35 cellular contexts compared by ENCODE assay signal in the genomic region with DNA sequence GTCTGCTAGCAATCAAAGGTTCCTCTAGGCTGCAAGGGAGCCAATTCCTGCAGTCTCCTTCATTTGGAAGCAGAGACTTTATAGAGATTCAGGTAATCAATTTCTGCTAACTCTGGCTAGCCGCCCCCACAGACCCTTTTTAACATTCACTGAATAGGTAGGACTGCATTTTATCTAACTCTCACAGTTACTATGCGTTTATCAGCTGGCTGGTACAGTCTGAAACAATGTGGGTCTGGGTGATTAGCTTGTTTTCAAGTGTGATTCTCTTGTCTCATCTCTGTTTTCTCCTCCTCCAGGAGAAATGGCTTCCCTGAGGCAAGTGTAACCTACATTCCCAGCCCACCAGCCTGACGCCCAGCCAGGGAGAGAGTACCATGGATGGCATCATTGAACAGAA.
"Had no signal": no experiment of that assay in that cellular context is flagged by ENCODE, and none has a peak within 500 bp of the region (broad histone marks: within the 10 kb centered on the region; RNA-seq: fewer than 3 reads in every experiment).

No MANE protein-coding gene starts in this region.

- H3K27ac Mint-ChIP-seq: activated naive CD4-positive, alpha-beta T cell treated with anti-CD3 and anti-CD28 coated beads for 36 hours; activated naive CD4-positive, alpha-beta T cell treated with anti-CD3 and anti-CD28 coated beads, Interleukin-2, amount 10 ng/mL, durations not matched to agents 7 days and 5 days; activated naive CD4-positive, alpha-beta T cell treated with anti-CD3 and anti-CD28 coated beads, Interleukin-2, amount 50 U/mL, for 24 hours; activated naive CD4-positive, alpha-beta T cell treated with anti-CD3 and anti-CD28 coated beads, Interleukin-2, amount 50 U/mL, for 72 hours; activated naive CD8-positive, alpha-beta T cell; activated naive CD8-positive, alpha-beta T cell treated with anti-CD3 and anti-CD28 coated beads for 36 hours; activated naive CD8-positive, alpha-beta T cell treated with anti-CD3 and anti-CD28 coated beads, Interleukin-2, amount 10 ng/mL, durations not matched to agents 7 days and 5 days; activated naive CD8-positive, alpha-beta T cell treated with anti-CD3 and anti-CD28 coated beads, Interleukin-2, amount 50 U/mL, for 24 hours; activated T-cell treated with anti-CD3 and anti-CD28 coated beads, Interleukin-2, amount 50 U/mL, for 24 hours; activated T-cell treated with anti-CD3 and anti-CD28 coated beads, Interleukin-2, amount 50 U/mL, for 72 hours; activated T-helper 1 cell treated with anti-CD3 and anti-CD28 coated beads, Interleukin-12 subunit alpha, Interleukin-12 subunit beta, Interleukin-2, Interleukin-4 antibody, amounts not matched to agents 30 ng/mL and 10 ng/mL and 1 ng/mL, durations not matched to agents 14 hours and 24 hours and 36 hours; activated T-helper 17 cell treated with anti-CD3 and anti-CD28 coated beads, Interleukin-2, amount 50 U/mL, for 72 hours; activated T-helper 2 cell treated with anti-CD3 and anti-CD28 coated beads, Interferon-gamma antibody, Interleukin-2, Interleukin-4, amounts not matched to agents 10 μg/mL and 5 μg/mL and 100 μg/mL, durations not matched to agents 14 hours and 24 hours and 36 hours had no signal

- DNase-seq: activated effector memory CD4-positive, alpha-beta T cell treated with anti-CD3 and anti-CD28 coated beads, Interleukin-2, amount 50 U/mL, for 16 hours; activated effector memory CD4-positive, alpha-beta T cell treated with Interleukin-2 at 50 U/mL for 16 hours; activated gamma-delta T cell; activated gamma-delta T cell treated with Interleukin-2 at 50 U/mL for 16 hours; activated naive CD4-positive, alpha-beta T cell; activated naive CD4-positive, alpha-beta T cell treated with anti-CD3 and anti-CD28 coated beads for 36 hours; activated naive CD4-positive, alpha-beta T cell treated with anti-CD3 and anti-CD28 coated beads, Interleukin-2, amount 10 ng/mL, durations not matched to agents 7 days and 5 days; activated naive CD4-positive, alpha-beta T cell treated with anti-CD3 and anti-CD28 coated beads, Interleukin-2, amount 50 U/mL, for 16 hours; activated naive CD4-positive, alpha-beta T cell treated with Interleukin-2 at 50 U/mL for 16 hours; activated naive CD8-positive, alpha-beta T cell treated with anti-CD3 and anti-CD28 coated beads for 36 hours; activated naive CD8-positive, alpha-beta T cell treated with anti-CD3 and anti-CD28 coated beads, Interleukin-2, amount 10 ng/mL, durations not matched to agents 7 days and 5 days; activated naive CD8-positive, alpha-beta T cell treated with anti-CD3 and anti-CD28 coated beads, Interleukin-2, amount 50 U/mL, for 24 hours; activated T-cell treated with anti-CD3 and anti-CD28 coated beads, Interleukin-2, amount 50 U/mL, for 1 hour; activated T-cell treated with anti-CD3 and anti-CD28 coated beads, Interleukin-2, amount 50 U/mL, for 24 hours; activated T-cell treated with anti-CD3 and anti-CD28 coated beads, Interleukin-2, amount 50 U/mL, for 4 hours; activated T-cell treated with anti-CD3 and anti-CD28 coated beads, Interleukin-2, amount 50 U/mL, for 48 hours; activated T-cell treated with anti-CD3 and anti-CD28 coated beads, Interleukin-2, amount 50 U/mL, for 72 hours; adrenal gland; amniotic stem cell; amygdala; anterior cingulate cortex; body of pancreas; brain microvascular endothelial cell; central memory CD4-positive, alpha-beta T cell; cerebellar nuclear complex had no signal

- H3K4me3 Mint-ChIP-seq: activated naive CD4-positive, alpha-beta T cell treated with anti-CD3 and anti-CD28 coated beads for 36 hours; activated naive CD4-positive, alpha-beta T cell treated with anti-CD3 and anti-CD28 coated beads, Interleukin-2, amount 10 ng/mL, durations not matched to agents 7 days and 5 days; activated naive CD4-positive, alpha-beta T cell treated with anti-CD3 and anti-CD28 coated beads, Interleukin-2, amount 50 U/mL, for 24 hours; activated naive CD8-positive, alpha-beta T cell; activated naive CD8-positive, alpha-beta T cell treated with anti-CD3 and anti-CD28 coated beads for 36 hours; activated naive CD8-positive, alpha-beta T cell treated with anti-CD3 and anti-CD28 coated beads, Interleukin-2, amount 10 ng/mL, durations not matched to agents 7 days and 5 days; activated naive CD8-positive, alpha-beta T cell treated with anti-CD3 and anti-CD28 coated beads, Interleukin-2, amount 50 U/mL, for 24 hours; activated T-cell treated with anti-CD3 and anti-CD28 coated beads, Interleukin-2, amount 50 U/mL, for 24 hours; activated T-cell treated with anti-CD3 and anti-CD28 coated beads, Interleukin-2, amount 50 U/mL, for 4 hours; activated T-cell treated with anti-CD3 and anti-CD28 coated beads, Interleukin-2, amount 50 U/mL, for 72 hours; activated T-helper 1 cell treated with anti-CD3 and anti-CD28 coated beads, Interleukin-12 subunit alpha, Interleukin-12 subunit beta, Interleukin-2, Interleukin-4 antibody, amounts not matched to agents 30 ng/mL and 10 ng/mL and 1 ng/mL, durations not matched to agents 14 hours and 24 hours and 36 hours; activated T-helper 17 cell treated with anti-CD3 and anti-CD28 coated beads, Interleukin-2, amount 50 U/mL, for 72 hours; brain; central memory CD8-positive, alpha-beta T cell had no signal

- H3K27ac ChIP-seq: adrenal gland, body of pancreas, brain microvascular endothelial cell, breast epithelium, cardiac muscle cell had no signal

- H3K4me1 ChIP-seq: adrenal gland, body of pancreas, breast epithelium had no signal

- H3K27me3 ChIP-seq: adrenal gland, body of pancreas, brain microvascular endothelial cell, cardiac muscle cell had no signal

- H3K36me3 Mint-ChIP-seq: activated naive CD4-positive, alpha-beta T cell treated with anti-CD3 and anti-CD28 coated beads, Interleukin-2, amount 10 ng/mL, durations not matched to agents 7 days and 5 days; activated naive CD4-positive, alpha-beta T cell treated with anti-CD3 and anti-CD28 coated beads, Interleukin-2, amount 50 U/mL, for 24 hours; activated naive CD8-positive, alpha-beta T cell; activated naive CD8-positive, alpha-beta T cell treated with anti-CD3 and anti-CD28 coated beads for 36 hours; activated naive CD8-positive, alpha-beta T cell treated with anti-CD3 and anti-CD28 coated beads, Interleukin-2, amount 10 ng/mL, durations not matched to agents 7 days and 5 days; brain had no signal

- H3K4me3 ChIP-seq: adrenal gland, body of pancreas, breast epithelium, cardiac muscle cell had no signal

- H3K36me3 ChIP-seq: adrenal gland, brain microvascular endothelial cell, breast epithelium, cardiac muscle cell had no signal

- H3K4me1 Mint-ChIP-seq: activated naive CD4-positive, alpha-beta T cell treated with anti-CD3 and anti-CD28 coated beads, Interleukin-2, amount 10 ng/mL, durations not matched to agents 7 days and 5 days; activated naive CD4-positive, alpha-beta T cell treated with anti-CD3 and anti-CD28 coated beads, Interleukin-2, amount 50 U/mL, for 24 hours; activated naive CD8-positive, alpha-beta T cell treated with anti-CD3 and anti-CD28 coated beads for 36 hours; activated naive CD8-positive, alpha-beta T cell treated with anti-CD3 and anti-CD28 coated beads, Interleukin-2, amount 10 ng/mL, durations not matched to agents 7 days and 5 days; activated naive CD8-positive, alpha-beta T cell treated with anti-CD3 and anti-CD28 coated beads, Interleukin-2, amount 50 U/mL, for 24 hours; activated T-helper 17 cell treated with anti-CD3 and anti-CD28 coated beads, Interleukin-2, amount 50 U/mL, for 72 hours; brain; central memory CD8-positive, alpha-beta T cell had no signal

- H3K9me3 ChIP-seq: adrenal gland had no signal

- ATAC-seq: activated naive CD4-positive, alpha-beta T cell treated with anti-CD3 and anti-CD28 coated beads, Interleukin-2, amount 50 U/mL, for 72 hours; activated naive CD8-positive, alpha-beta T cell treated with anti-CD3 and anti-CD28 coated beads, Interleukin-2, amount 50 U/mL, for 24 hours; activated T-cell treated with anti-CD3 and anti-CD28 coated beads, Interleukin-2, amount 50 U/mL, for 4 hours; activated T-cell treated with anti-CD3 and anti-CD28 coated beads, Interleukin-2, amount 50 U/mL, for 72 hours; activated T-helper 17 cell treated with anti-CD3 and anti-CD28 coated beads, Interleukin-2, amount 50 U/mL, for 72 hours; body of pancreas had no signal
